In the genomic region with DNA sequence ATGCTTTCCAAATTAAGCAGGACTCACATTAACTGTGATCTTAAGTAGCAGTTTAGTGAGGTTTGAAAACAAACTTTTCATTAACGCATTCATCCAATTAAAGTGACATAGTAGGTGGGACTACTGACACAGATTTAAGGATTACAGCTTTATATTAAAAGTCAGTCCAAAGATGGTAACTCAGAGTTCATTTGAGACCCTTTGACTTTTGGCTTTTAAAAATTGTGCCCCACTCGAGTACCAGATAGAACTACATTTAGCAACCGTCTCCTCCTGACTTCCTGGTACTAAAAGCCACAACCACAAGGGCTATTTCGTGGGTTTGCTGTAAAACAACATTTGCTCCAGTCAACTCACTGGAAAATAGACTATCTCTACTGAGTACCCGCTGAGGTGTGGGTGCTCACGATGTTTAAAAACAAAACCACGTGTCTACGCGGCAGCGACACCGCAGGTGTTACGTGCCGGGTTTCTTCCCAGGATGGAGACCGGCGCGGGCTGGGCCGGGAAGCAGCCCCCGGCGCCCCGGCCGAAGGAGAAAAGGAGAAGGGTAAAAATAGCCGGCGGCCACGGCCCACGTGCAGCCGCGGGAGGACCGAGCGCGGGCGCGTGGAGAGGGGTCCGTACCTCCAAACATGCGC, we compare ENCODE assay signal across 8 cellular contexts.
DNase-seq lines count a peak whose midpoint lies in the region; ATAC-seq, FAIRE-seq and TF ChIP-seq lines count a peak whose summit lies in the region.
"Not testable (repeated sequence)": the region's sequence is repeated elsewhere in the genome, so short reads cannot be mapped to it uniquely, and the experiment has no call there.

No MANE protein-coding gene starts in this region.

- not testable (repeated sequence) for TF ChIP-seq CTCF in endothelial cell of umbilical vein (IDR thresholded peaks at IDR 0.05; ENCODE audit: extremely low read depth in 1 of 2, insufficient read depth in 1 of 2, low read depth in 1 of 2, low read length in 2 of 2); left lung (IDR thresholded peaks at IDR 0.05)

- intact Hi-C loops in endothelial cell of umbilical vein (cut with micrococcal nuclease), result loop anchor here (2.0 to 10.0 kb wide), 3 partner anchors 61 to 119 kb away; partner anchors contain the start of gene PRR15
- intact Hi-C loops in left lung (cut with DNase I); sciatic nerve (cut with DNase I): not testable (repeated sequence)

- H3K4me3 ChIP-seq in BLaER1 (peak overlapping the region; percentile 90), endothelial cell of umbilical vein (replicated peaks in 1 of 3; ENCODE audit: insufficient read depth in 1 of 3, low read depth in 1 of 3, low read length in 3 of 3) (peak overlapping the region; percentile 52 to 68 (median 56)), left lung (peak overlapping the region; percentile 71 to 77)

- H3K27me3 Mint-ChIP-seq in activated CD4-positive, alpha-beta memory T cell treated with anti-CD3 and anti-CD28 coated beads, Interleukin-2, amount 10 ng/mL, durations not matched to agents 7 days and 5 days, result peaks cover 43% of the 10 kb centered on the region

- not testable (repeated sequence) for H3K79me2 ChIP-seq in endothelial cell of umbilical vein (ENCODE audit: control insufficient read depth, insufficient read depth, low read length)

- H3K9ac ChIP-seq in BLaER1, result peak overlapping the region; percentile 84
- H3K9ac ChIP-seq in endothelial cell of umbilical vein (replicated peaks; ENCODE audit: extremely low read depth, insufficient read depth, low read length), result peak overlapping the region; percentile 47

- not testable (repeated sequence) for H3K9me3 Mint-ChIP-seq in activated CD4-positive, alpha-beta memory T cell treated with anti-CD3 and anti-CD28 coated beads, Interleukin-2, amount 10 ng/mL, durations not matched to agents 7 days and 5 days

- H3K4me1 ChIP-seq in BLaER1; endothelial cell of umbilical vein (ENCODE audit: control insufficient read depth, extremely low read depth, insufficient read depth, low read length): not testable (repeated sequence)
- H3K4me1 ChIP-seq in left lung, result peaks cover 0 to 15% of the 10 kb centered on the region in 2 donors

- BruUV-seq in endothelial cell of umbilical vein (replicated peaks; lab: Mats Ljungman, UMichigan), result not testable (repeated sequence)

- peak overlapping the region; percentile 96 for H2AFZ ChIP-seq in endothelial cell of umbilical vein (ENCODE audit: low read depth, low read length)

- peak overlapping the region; percentile 82 for H3K4me2 ChIP-seq in BLaER1
- H3K4me2 ChIP-seq in endothelial cell of umbilical vein (ENCODE audit: insufficient read depth, low read length), result peak overlapping the region; percentile 67

- not testable (repeated sequence) for H4K20me1 ChIP-seq in BLaER1; endothelial cell of umbilical vein (replicated peaks; ENCODE audit: control insufficient read depth, extremely low read depth, insufficient read depth, low read length)

- H3K27me3 ChIP-seq in BLaER1; endothelial cell of umbilical vein (ENCODE audit: control insufficient read depth in 2 of 2, insufficient read depth in 2 of 2, low read length in 2 of 2); left lung: not testable (repeated sequence)

- peak; percentile 14 for ATAC-seq in GM19438 (IDR thresholded peaks at IDR 0.05; ENCODE audit: low read depth, unreplicated experiment)
- ATAC-seq in HG03045 (IDR thresholded peaks at IDR 0.05; ENCODE audit: unreplicated experiment), result peak; percentile 30
- ATAC-seq in left lung, result peak; percentile 54
- peak; percentile 50 for ATAC-seq in sciatic nerve

- dilution Hi-C loops in endothelial cell of umbilical vein (cut with MboI; ENCODE audit: extremely low pct_ligation_motif_present, low sequenced_read_pairs), result not testable (repeated sequence)

- H3K36me3 Mint-ChIP-seq in activated CD4-positive, alpha-beta memory T cell treated with anti-CD3 and anti-CD28 coated beads, Interleukin-2, amount 10 ng/mL, durations not matched to agents 7 days and 5 days (ENCODE audit: low read depth), result not testable (repeated sequence)

- H3K4me1 Mint-ChIP-seq in activated CD4-positive, alpha-beta memory T cell treated with anti-CD3 and anti-CD28 coated beads, Interleukin-2, amount 10 ng/mL, durations not matched to agents 7 days and 5 days, result not testable (repeated sequence)

- H3K36me3 ChIP-seq in BLaER1; endothelial cell of umbilical vein (ENCODE audit: control insufficient read depth in 2 of 2, extremely low read depth in 1 of 2, insufficient read depth in 2 of 2, low read length in 2 of 2); left lung: not testable (repeated sequence)

- not testable (repeated sequence) for H3K9me3 ChIP-seq in BLaER1; endothelial cell of umbilical vein (replicated peaks; ENCODE audit: control insufficient read depth, insufficient read depth, low read length); left lung

- H3K4me3 Mint-ChIP-seq in activated CD4-positive, alpha-beta memory T cell treated with anti-CD3 and anti-CD28 coated beads, Interleukin-2, amount 10 ng/mL, durations not matched to agents 7 days and 5 days, result peak overlapping the region; percentile 66

- not testable (repeated sequence) for H3K27ac Mint-ChIP-seq in activated CD4-positive, alpha-beta memory T cell treated with anti-CD3 and anti-CD28 coated beads, Interleukin-2, amount 10 ng/mL, durations not matched to agents 7 days and 5 days

- DNase-seq in NCI-H82 (lab: John Stamatoyannopoulos, UW) (peak; percentile 25), endothelial cell of umbilical vein (ENCODE audit: low read depth, low spot score) (peak; percentile 16)
- not testable (repeated sequence) for DNase-seq in activated CD4-positive, alpha-beta memory T cell treated with anti-CD3 and anti-CD28 coated beads, Interleukin-2, amount 10 ng/mL, durations not matched to agents 7 days and 5 days; left lung; sciatic nerve (ENCODE audit: low spot score)

- not testable (repeated sequence) for H3K9me1 ChIP-seq in endothelial cell of umbilical vein (replicated peaks; ENCODE audit: control insufficient read depth, extremely low read depth, insufficient read depth, low read length)

- not testable (repeated sequence) for FAIRE-seq in endothelial cell of umbilical vein (lab: Jason Lieb, UNC)

- TF ChIP-seq POLR2A in endothelial cell of umbilical vein (IDR thresholded peaks at IDR 0.05; ENCODE audit: low read depth, low read length), result not testable (repeated sequence)

- H3K27ac ChIP-seq in BLaER1 (peak overlapping the region; percentile 88), endothelial cell of umbilical vein (ENCODE audit: insufficient read depth, low read depth, low read length) (peak overlapping the region; percentile 58), left lung (peak overlapping the region; percentile 91 to 95)

- POLR2A ChIA-PET in activated CD4-positive, alpha-beta memory T cell treated with anti-CD3 and anti-CD28 coated beads, Interleukin-2, amount 10 ng/mL, durations not matched to agents 7 days and 5 days (lab: Charles Lee); endothelial cell of umbilical vein (lab: Charles Lee): not testable (repeated sequence)

- CTCF ChIA-PET in activated CD4-positive, alpha-beta memory T cell treated with anti-CD3 and anti-CD28 coated beads, Interleukin-2, amount 10 ng/mL, durations not matched to agents 7 days and 5 days (lab: Charles Lee); endothelial cell of umbilical vein (lab: Charles Lee): not testable (repeated sequence)
